Comparison of ENCODE assay signal across 8 cellular contexts in the genomic region with DNA sequence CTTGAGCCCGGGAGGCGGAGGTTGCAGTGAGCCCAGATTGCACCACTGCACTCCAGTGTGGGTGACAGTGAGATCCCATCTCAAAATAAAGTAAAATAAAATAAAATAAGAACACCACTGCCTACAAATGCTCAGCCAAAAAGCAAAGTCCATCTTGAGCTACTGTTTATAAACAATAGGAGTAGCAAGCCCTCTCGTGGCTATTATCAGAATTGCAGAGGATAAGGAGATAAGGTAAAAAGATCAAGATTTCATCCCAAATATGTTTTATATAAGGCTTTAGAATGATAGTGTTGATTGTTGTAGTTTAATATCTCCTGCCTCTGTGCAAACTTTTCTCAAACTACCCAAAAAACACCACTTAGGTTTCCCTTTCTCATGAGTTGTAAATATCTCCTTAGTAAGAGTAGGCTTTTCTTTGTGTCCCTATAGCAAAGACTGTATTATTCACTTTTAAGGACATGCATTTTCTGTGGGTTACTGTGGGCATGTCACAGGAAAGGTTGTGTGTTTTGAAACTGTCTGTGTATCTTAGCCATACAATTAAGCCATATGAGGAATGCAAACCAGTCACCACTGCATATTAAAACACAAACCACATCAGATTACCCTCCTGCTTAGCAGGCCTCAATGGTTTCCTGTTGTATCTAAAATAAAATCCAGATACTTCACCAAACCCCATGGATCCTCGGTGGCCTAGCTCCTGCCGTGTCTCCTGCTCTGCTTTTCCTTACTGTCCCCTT. TPM values are rescaled to one million over a fixed set of nuclear protein-coding genes. Genes with fewer than 3 reads are reported as not detected.
DNase-seq lines count a peak whose midpoint lies in the region; ATAC-seq and TF ChIP-seq lines count a peak whose summit lies in the region.

No MANE protein-coding gene starts in this region.

- H3F3A ChIP-seq in DOHH2 (ENCODE audit: control insufficient read depth, insufficient read depth): no peaks in the 10 kb centered on the region

- peaks cover 7% of the 10 kb centered on the region; the same call in 1 of the 2 replicates for H3K9me3 ChIP-seq in DOHH2 (ENCODE audit: control insufficient read depth, insufficient read depth, low read length)
- H3K9me3 ChIP-seq in T-helper 17 cell (ENCODE audit: control insufficient read depth, low read length, poor library complexity, severe bottlenecking): no peaks in the 10 kb centered on the region

- no peaks in the 10 kb centered on the region for H3K79me2 ChIP-seq in DOHH2 (ENCODE audit: control insufficient read depth, low read length)

- H3K36me3 Mint-ChIP-seq in T-helper 17 cell (ENCODE audit: low read depth): peaks cover 3% of the 10 kb centered on the region

- peak; percentile 37 for DNase-seq in 8988T
- peak; percentile 45 for DNase-seq in KBM-7
- DNase-seq in T-helper 17 cell: no peak
- peak; percentile 53 to 81 for DNase-seq in foreskin fibroblast
- peak; percentile 34 for DNase-seq in retina
- no peak for DNase-seq in central memory CD4-positive, alpha-beta T cell

- in situ Hi-C loops in KBM-7 (cut with MboI; ENCODE audit: low pct_unique_long_range_greater_than_20kb, low sequenced_read_pairs): no loop called here

- H3K4me1 Mint-ChIP-seq in T-helper 17 cell: peaks cover 18% of the 10 kb centered on the region

- H4K20me1 ChIP-seq in DOHH2 (ENCODE audit: control insufficient read depth, insufficient read depth, low read depth, low read length): no peaks in the 10 kb centered on the region

- H3K27me3 ChIP-seq in DOHH2 (ENCODE audit: control insufficient read depth, low read length): no peaks in the 10 kb centered on the region

- no peaks in the 10 kb centered on the region for H3K9me2 ChIP-seq in DOHH2 (replicated peaks; ENCODE audit: control insufficient read depth, low read length)

- ATAC-seq in T-helper 17 cell: peak; percentile 51
- no peak for ATAC-seq in HG03342 (IDR thresholded peaks at IDR 0.05; ENCODE audit: unreplicated experiment)

- no peak overlapping the region for H3K27ac Mint-ChIP-seq in T-helper 17 cell

- no peaks in the 10 kb centered on the region for H3K36me3 ChIP-seq in DOHH2 (ENCODE audit: control insufficient read depth, low read length)

- peaks cover 41% of the 10 kb centered on the region for H3K4me1 ChIP-seq in DOHH2 (ENCODE audit: control insufficient read depth, low read length)

- peak overlapping the region; percentile 53 for H3K4me2 ChIP-seq in DOHH2 (ENCODE audit: low read length)

- H3K4me3 ChIP-seq in DOHH2 (ENCODE audit: low read length): peak overlapping the region; percentile 32
- H3K4me3 ChIP-seq in foreskin fibroblast (ENCODE audit: low read depth in 1 of 2, low read length in 2 of 2): no peak overlapping the region

- TF ChIP-seq CTCF in DOHH2 (IDR thresholded peaks at IDR 0.05; ENCODE audit: low read depth, low read length, poor library complexity, severe bottlenecking) (peak; percentile 73), foreskin fibroblast (IDR thresholded peaks at IDR 0.05; ENCODE audit: low read depth, low read length) (peak; percentile 65)

- H3K4me3 Mint-ChIP-seq in T-helper 17 cell: no peak overlapping the region

- no peaks in the 10 kb centered on the region for H3K27me3 Mint-ChIP-seq in T-helper 17 cell

- peak overlapping the region; percentile 45 for H3K27ac ChIP-seq in DOHH2 (ENCODE audit: low read depth, low read length)

RNA-seq across cellular contexts. Expression of gene CKS2, which starts 31.8 kb away (rescaled TPM):
- total RNA-seq in T-helper 17 cell: 10 to 100 TPM; 11.9 to 18.1 TPM

RNA-seq across cellular contexts. Expression of gene SECISBP2, which starts 39.1 kb away (rescaled TPM):
- total RNA-seq in T-helper 17 cell: 100 to 1,000 TPM; 106 to 115 TPM

Comparison
In these comparisons a context has a peak if more than half of its experiments do, and no peak if none do; other contexts are left out.
1. DNase-seq: peak in 8988T (single experiment), KBM-7 (single experiment), foreskin fibroblast (2 of 2) and retina (single experiment); none in T-helper 17 cell (0 of 3) and central memory CD4-positive, alpha-beta T cell (single experiment).